ENCODE assay signal across 8 cellular contexts in genomic region chr17:80415626-80416042, GRCh38. TPM values are rescaled to one million over a fixed set of nuclear protein-coding genes. Genes with fewer than 3 reads are reported as not detected.
DNase-seq lines count a peak whose midpoint lies in the region; ATAC-seq and TF ChIP-seq lines count a peak whose summit lies in the region.

No MANE protein-coding gene starts in this region.

- H3K27me3 ChIP-seq in AG04450 (ENCODE audit: control insufficient read depth, insufficient read depth, low read length) = peaks cover 6% of the 10 kb centered on the region
- no peaks in the 10 kb centered on the region for H3K27me3 ChIP-seq in breast epithelium
- H3K27me3 ChIP-seq in mononuclear cell (ENCODE audit: insufficient read depth, low read length) = peaks cover 4% of the 10 kb centered on the region

- DNase-seq in AG04450 (ENCODE audit: low read depth, low spot score) (no peak), breast epithelium (ENCODE audit: low spot score in 2 of 2) (peak in 1 of 2 donors; percentile 29), putamen (ENCODE audit: low spot score) (no peak), COLO668 (lab: John Stamatoyannopoulos, UW; ENCODE audit: unreplicated experiment) (no peak), NCI-H2029 treated with DMSO at 0.1 percent for 48 hours (lab: John Stamatoyannopoulos, UW) (no peak), GM03348 (ENCODE audit: low spot score) (no peak)

- TF ChIP-seq POLR2A in breast epithelium (IDR thresholded peaks at IDR 0.05) = no peak

- H3K4me3 ChIP-seq in AG04450 (ENCODE audit: low read depth, low read length) = peak overlapping the region; percentile 99
- peak overlapping the region; percentile 75 to 98 (median 89) for H3K4me3 ChIP-seq in breast epithelium
- H3K4me3 ChIP-seq in mononuclear cell (ENCODE audit: low read length) = peak overlapping the region; percentile 94

- ATAC-seq in HG03139 (IDR thresholded peaks at IDR 0.05; ENCODE audit: unreplicated experiment) = peak; percentile 12

- TF ChIP-seq CTCF in AG04450 (IDR thresholded peaks at IDR 0.05; ENCODE audit: low read depth, low read length) (no peak), breast epithelium (IDR thresholded peaks at IDR 0.05) (no peak)

- CTCF ChIA-PET in AG04450 (lab: Charles Lee) = no interaction called here

- peak overlapping the region; percentile 93 for H3K27ac ChIP-seq in AG04450 (ENCODE audit: low read depth, low read length)
- peak overlapping the region; percentile 95 to 98 for H3K27ac ChIP-seq in breast epithelium

- no peaks in the 10 kb centered on the region for H3K36me3 ChIP-seq in breast epithelium

- intact Hi-C loops in breast epithelium (cut with DNase I; ENCODE audit: low total_unique reads) = loop anchor here (10.0 kb wide), 1 partner anchor 549 kb away; no protein-coding TSS in a partner anchor

- peaks cover 0 to 15% of the 10 kb centered on the region in 2 donors for H3K4me1 ChIP-seq in breast epithelium
- peaks cover 17% of the 10 kb centered on the region for H3K4me1 ChIP-seq in mononuclear cell (ENCODE audit: insufficient read depth, low read length)

- POLR2A ChIA-PET in AG04450 (lab: Yijun Ruan, JAX) = interaction anchor here (1.0 to 1.1 kb wide), 2 partner anchors 11 to 16 kb away, joined by 3 to 7 read pairs; no protein-coding TSS in a partner anchor

- H3K9me3 ChIP-seq in AG04450 (ENCODE audit: control insufficient read depth, insufficient read depth, low read length) = peaks cover 10% of the 10 kb centered on the region; the same call in 1 of the 2 replicates
- H3K9me3 ChIP-seq in breast epithelium = no peaks in the 10 kb centered on the region
- H3K9me3 ChIP-seq in mononuclear cell (ENCODE audit: low read depth, low read length) = no peaks in the 10 kb centered on the region

RNA-seq across cellular contexts. Expression of gene ENDOV, which starts 0.7 kb away (rescaled TPM):
- 18.1 and 24.9 TPM in 2 replicates for polyA plus RNA-seq in AG04450 (2011; rRNA removed)
- polyA minus RNA-seq in AG04450 (2011; rRNA and poly(A)+ RNA removed) = 11.6 and 17.6 TPM in 2 replicates
- total RNA-seq in breast epithelium = 10 to 100 TPM; 13.8 to 17.0 (median 16.7) TPM
- total RNA-seq in mononuclear cell = 4.9 TPM
